16 cellular contexts compared by ENCODE assay signal in the genomic region with DNA sequence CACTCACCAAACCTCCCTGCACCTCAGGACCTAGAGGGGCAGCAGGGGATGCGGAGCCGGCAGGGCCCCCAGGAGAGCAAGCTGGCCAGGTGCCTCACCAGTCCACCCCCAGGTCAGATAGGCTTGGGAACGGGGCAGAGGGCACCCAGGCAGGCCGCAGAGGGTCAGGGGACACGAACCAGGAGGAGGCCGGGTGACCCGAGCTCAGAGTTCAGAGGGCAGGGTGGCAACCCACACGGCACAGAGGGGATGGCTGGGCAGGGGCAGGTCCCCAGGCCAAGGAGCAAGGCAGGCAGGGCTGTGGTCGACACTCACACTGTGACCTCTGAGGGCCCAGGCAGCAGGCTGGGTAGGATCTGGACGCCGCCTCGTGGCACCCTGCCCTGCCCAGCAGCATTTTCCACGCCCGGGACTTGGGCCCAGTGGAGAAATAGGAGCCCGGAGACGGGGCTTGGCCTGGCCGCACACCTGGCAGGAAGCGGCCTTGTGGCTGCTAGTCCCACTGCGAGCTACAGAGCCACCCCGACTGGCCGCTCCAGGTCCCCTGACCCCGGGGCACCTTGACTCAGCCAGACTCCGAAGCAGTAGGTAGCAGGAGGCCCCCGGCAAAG. TPM values are rescaled to one million over a fixed set of nuclear protein-coding genes. Genes with fewer than 3 reads are reported as not detected.
A peak's percentile ranks its signal among the peaks of the same experiment; 100 is the strongest.
DNase-seq lines count a peak whose midpoint lies in the region; ATAC-seq and TF ChIP-seq lines count a peak whose summit lies in the region.
"Had no signal": no experiment of that assay in that cellular context is flagged by ENCODE, and none has a peak within 500 bp of the region (broad histone marks: within the 10 kb centered on the region; RNA-seq: fewer than 3 reads in every experiment).

No MANE protein-coding gene starts in this region.

- DNase-seq in WERI-Rb-1: no peak
- no peak for DNase-seq in stimulated activated effector memory CD8-positive, alpha-beta T cell treated with anti-CD3 and anti-CD28 coated beads, Interleukin-12 subunit alpha, Interleukin-12 subunit beta, amount 100 ng/mL, for 72 hours (ENCODE audit: low spot score in 2 of 2)
- no peak for DNase-seq in NCI-H774 (lab: John Stamatoyannopoulos, UW)
- no peak for DNase-seq in NCI-H526 treated with DMSO at 0.1 percent for 48 hours (lab: John Stamatoyannopoulos, UW)
- DNase-seq in NCI-H524 treated with DMSO at 0.1 percent for 48 hours (lab: John Stamatoyannopoulos, UW): no peak
- no peak for DNase-seq in NK-92 treated with Interleukin-12 subunit alpha and Interleukin-12 subunit beta, amount 100 ng/mL, for 24 hours (lab: John Stamatoyannopoulos, UW)
- DNase-seq: Caco-2, foreskin melanocyte, NCI-H510A treated with DMSO at 0.1 percent for 48 hours, SJCRH30 had no signal

- H3K9me3 Mint-ChIP-seq in stimulated activated effector memory CD8-positive, alpha-beta T cell treated with anti-CD3 and anti-CD28 coated beads, Interleukin-12 subunit alpha, Interleukin-12 subunit beta, amount 100 ng/mL, for 72 hours: no peaks in the 10 kb centered on the region
- H3K9me3 Mint-ChIP-seq: activated T-cell treated with anti-CD3 and anti-CD28 coated beads, Interleukin-2, amount 50 U/mL, for 4 hours had no signal

- no peak for TF ChIP-seq RAD21 in liver (IDR thresholded peaks at IDR 0.05)

- no peaks in the 10 kb centered on the region for H3K36me3 Mint-ChIP-seq in stimulated activated effector memory CD8-positive, alpha-beta T cell treated with anti-CD3 and anti-CD28 coated beads, Interleukin-12 subunit alpha, Interleukin-12 subunit beta, amount 100 ng/mL, for 72 hours
- H3K36me3 Mint-ChIP-seq: activated naive CD8-positive, alpha-beta T cell had no signal

- 36% methylated on average over 24 of the region's 24 CpGs for WGBS in liver

- peak overlapping the region in 1 of 2 donors; percentile 60 for H3K9ac ChIP-seq in liver (ENCODE audit: low read depth in 1 of 2, low read length in 2 of 2)

- no peak overlapping the region for H3K4me3 Mint-ChIP-seq in stimulated activated effector memory CD8-positive, alpha-beta T cell treated with anti-CD3 and anti-CD28 coated beads, Interleukin-12 subunit alpha, Interleukin-12 subunit beta, amount 100 ng/mL, for 72 hours
- H3K4me3 Mint-ChIP-seq: activated naive CD8-positive, alpha-beta T cell; activated T-cell treated with anti-CD3 and anti-CD28 coated beads, Interleukin-2, amount 50 U/mL, for 4 hours had no signal

- no peaks in the 10 kb centered on the region for H3K9me3 ChIP-seq in HEK293 (ENCODE audit: control insufficient read depth, insufficient read depth, low read depth, low read length)
- no peaks in the 10 kb centered on the region for H3K9me3 ChIP-seq in WERI-Rb-1 (ENCODE audit: severe bottlenecking)
- H3K9me3 ChIP-seq in liver (ENCODE audit: control insufficient read depth in 4 of 4, low read length in 3 of 4): no peaks in the 10 kb centered on the region
- H3K9me3 ChIP-seq: Caco-2, prostate gland, SJCRH30 had no signal

- H3K4me3 ChIP-seq in HEK293 (ENCODE audit: low read depth, low read length) (no peak overlapping the region), WERI-Rb-1 (ENCODE audit: low read depth, low read length) (no peak overlapping the region), liver (ENCODE audit: low read depth in 1 of 3, low read length in 3 of 3) (no peak overlapping the region)
- H3K4me3 ChIP-seq: coronary artery, prostate gland, SJCRH30 had no signal

- POLR2A ChIA-PET in HEK293 (lab: Yijun Ruan, JAX): interaction anchor here (1.0 to 1.2 kb wide), 2 partner anchors 9 to 28 kb away, joined by 3 read pairs; no protein-coding TSS in a partner anchor

- TF ChIP-seq CTCF in HEK293 (tag by site-specific recombination; IDR thresholded peaks at IDR 0.05) (no peak), WERI-Rb-1 (IDR thresholded peaks at IDR 0.05; ENCODE audit: low read depth, low read length) (no peak), liver (IDR thresholded peaks at IDR 0.05; ENCODE audit: low read depth, low read length, missing input control) (no peak)

- no peak for ATAC-seq in stimulated activated effector memory CD8-positive, alpha-beta T cell treated with anti-CD3 and anti-CD28 coated beads, Interleukin-12 subunit alpha, Interleukin-12 subunit beta, amount 100 ng/mL, for 72 hours

- peaks cover 23% of the 10 kb centered on the region for H3K4me1 Mint-ChIP-seq in stimulated activated effector memory CD8-positive, alpha-beta T cell treated with anti-CD3 and anti-CD28 coated beads, Interleukin-12 subunit alpha, Interleukin-12 subunit beta, amount 100 ng/mL, for 72 hours

- H3K27ac Mint-ChIP-seq in stimulated activated effector memory CD8-positive, alpha-beta T cell treated with anti-CD3 and anti-CD28 coated beads, Interleukin-12 subunit alpha, Interleukin-12 subunit beta, amount 100 ng/mL, for 72 hours: peak overlapping the region; percentile 74
- H3K27ac Mint-ChIP-seq: activated naive CD8-positive, alpha-beta T cell had no signal

- peaks cover 7% of the 10 kb centered on the region for H3K4me1 ChIP-seq in HEK293 (ENCODE audit: control insufficient read depth, insufficient read depth, low read length)
- H3K4me1 ChIP-seq in liver (ENCODE audit: control insufficient read depth in 4 of 4, insufficient read depth in 4 of 4, low read length in 3 of 4): peaks cover 34 to 58% (median 53%) of the 10 kb centered on the region in 4 donors
- H3K4me1 ChIP-seq: SJCRH30 had no signal

- H3K27me3 ChIP-seq in WERI-Rb-1 (ENCODE audit: insufficient read depth, low read depth, severe bottlenecking): no peaks in the 10 kb centered on the region
- H3K27me3 ChIP-seq in liver (ENCODE audit: control insufficient read depth in 4 of 4, insufficient read depth in 4 of 4, low read length in 3 of 4): no peaks in the 10 kb centered on the region
- H3K27me3 ChIP-seq: SJCRH30 had no signal

- H3K27ac ChIP-seq in HEK293 (ENCODE audit: extremely low read depth, low read depth, low read length): no peak overlapping the region
- H3K27ac ChIP-seq in WERI-Rb-1: peak overlapping the region; percentile 42; the same call in 1 of the 2 replicates
- peak overlapping the region; percentile 9 to 67 for H3K27ac ChIP-seq in liver (ENCODE audit: low read depth in 1 of 2, low read length in 2 of 2)
- H3K27ac ChIP-seq: prostate gland, SJCRH30 had no signal

- CTCF ChIA-PET in HEK293 (lab: Yijun Ruan, JAX): interaction anchor here (0.6 kb wide), 2 partner anchors 63 to 231 kb away, joined by 3 to 4 read pairs; no protein-coding TSS in a partner anchor

- H3K36me3 ChIP-seq in HEK293 (ENCODE audit: control insufficient read depth in 2 of 2, insufficient read depth in 1 of 2, low read length in 2 of 2): peaks cover 0 to 57% of the 10 kb centered on the region in 2 experiments; a peak in 2 of 3 replicates
- H3K36me3 ChIP-seq in WERI-Rb-1: peaks cover 38% of the 10 kb centered on the region
- H3K36me3 ChIP-seq in liver (ENCODE audit: control insufficient read depth in 4 of 4, insufficient read depth in 3 of 4, low read depth in 1 of 4, low read length in 3 of 4): peaks cover 0 to 24% (median 7%) of the 10 kb centered on the region in 4 donors

TF ChIP-seq in HEK293, 187 proteins besides CTCF, POLR2A, EP300 and RAD21 (continues in another document):
- peak; percentile 73 for TF ChIP-seq BCL11B (tag by site-specific recombination; IDR thresholded peaks at IDR 0.05; ENCODE audit: low read depth)
- TF ChIP-seq, protein P1, sequence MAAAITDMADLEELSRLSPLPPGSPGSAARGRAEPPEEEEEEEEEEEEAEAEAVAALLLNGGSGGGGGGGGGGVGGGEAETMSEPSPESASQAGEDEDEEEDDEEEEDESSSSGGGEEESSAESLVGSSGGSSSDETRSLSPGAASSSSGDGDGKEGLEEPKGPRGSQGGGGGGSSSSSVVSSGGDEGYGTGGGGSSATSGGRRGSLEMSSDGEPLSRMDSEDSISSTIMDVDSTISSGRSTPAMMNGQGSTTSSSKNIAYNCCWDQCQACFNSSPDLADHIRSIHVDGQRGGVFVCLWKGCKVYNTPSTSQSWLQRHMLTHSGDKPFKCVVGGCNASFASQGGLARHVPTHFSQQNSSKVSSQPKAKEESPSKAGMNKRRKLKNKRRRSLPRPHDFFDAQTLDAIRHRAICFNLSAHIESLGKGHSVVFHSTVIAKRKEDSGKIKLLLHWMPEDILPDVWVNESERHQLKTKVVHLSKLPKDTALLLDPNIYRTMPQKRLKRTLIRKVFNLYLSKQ (tag by site-specific recombination; IDR thresholded peaks at IDR 0.05; ENCODE audit: borderline replicate concordance): no peak
- peak; percentile 47; the same call in 1 of the 2 replicates for TF ChIP-seq BCL11A (tag by site-specific recombination; IDR thresholded peaks at IDR 0.05; ENCODE audit: low read depth)
- no peak for TF ChIP-seq ZNF792 (tag by site-specific recombination; IDR thresholded peaks at IDR 0.05)
- TF ChIP-seq ZNF112 (tag by site-specific recombination; IDR thresholded peaks at IDR 0.05): no peak

TF ChIP-seq in liver, 16 proteins besides CTCF, POLR2A, EP300 and RAD21 (continues in another document):
- peak; percentile 89 to 92 for TF ChIP-seq RXRA (IDR thresholded peaks at IDR 0.05)
- peak in 1 of 2 donors; percentile 35 for TF ChIP-seq EGR1 (IDR thresholded peaks at IDR 0.05; ENCODE audit: low read depth in 2 of 2)
- TF ChIP-seq SP1 (IDR thresholded peaks at IDR 0.05): peak; percentile 65
- TF ChIP-seq, protein P2, sequence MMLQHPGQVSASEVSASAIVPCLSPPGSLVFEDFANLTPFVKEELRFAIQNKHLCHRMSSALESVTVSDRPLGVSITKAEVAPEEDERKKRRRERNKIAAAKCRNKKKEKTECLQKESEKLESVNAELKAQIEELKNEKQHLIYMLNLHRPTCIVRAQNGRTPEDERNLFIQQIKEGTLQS (IDR thresholded peaks at IDR 0.05): no peak
- TF ChIP-seq, protein P3, sequence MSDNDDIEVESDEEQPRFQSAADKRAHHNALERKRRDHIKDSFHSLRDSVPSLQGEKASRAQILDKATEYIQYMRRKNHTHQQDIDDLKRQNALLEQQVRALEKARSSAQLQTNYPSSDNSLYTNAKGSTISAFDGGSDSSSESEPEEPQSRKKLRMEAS (IDR thresholded peaks at IDR 0.05): no peak
- peak; percentile 97 to 99 for TF ChIP-seq HNF4A (conservative IDR thresholded peaks at IDR 0.05)
- peak in 1 of 2 donors; percentile 48 for TF ChIP-seq GABPA (IDR thresholded peaks at IDR 0.05 in 1 of 2, conservative IDR thresholded peaks at IDR 0.05 in 1 of 2)
- no peak for TF ChIP-seq JUND (IDR thresholded peaks at IDR 0.05)
- TF ChIP-seq NR2F2 (IDR thresholded peaks at IDR 0.05): peak; percentile 88
- peak; percentile 37 for TF ChIP-seq FOXA2 (IDR thresholded peaks at IDR 0.05)
- TF ChIP-seq HNF4G (IDR thresholded peaks at IDR 0.05): peak; percentile 71
- no peak for TF ChIP-seq FOXA1 (IDR thresholded peaks at IDR 0.05)

RNA-seq across cellular contexts. Expression of a gene that starts 5.3 kb away (rescaled TPM):
- 10 to 100 TPM; 20.4 to 41.2 TPM for total RNA-seq in liver
- polyA plus RNA-seq in liver: 10 to 100 TPM in 1 of 2 donors, 1 to 10 TPM in 1; 5.7 to 29.2 TPM

RNA-seq across cellular contexts. Expression of a gene that starts 12.8 kb away (rescaled TPM):
- under 1 TPM; 0.19 to 0.33 TPM for total RNA-seq in liver
- under 1 TPM in 1 of 2 donors, not detected in 1; 0.36 TPM for polyA plus RNA-seq in liver

RNA-seq across cellular contexts. Expression of a gene that starts 14.4 kb away (rescaled TPM):
- total RNA-seq in liver: 1 to 10 TPM; 3.2 to 5.3 TPM
- 1 to 10 TPM; 1.8 to 5.9 TPM for polyA plus RNA-seq in liver

RNA-seq across cellular contexts. Expression of a gene that starts 19.3 kb away (rescaled TPM):
- 10 to 100 TPM in 1 of 2 donors, 1 to 10 TPM in 1; 7.9 to 14.6 TPM for total RNA-seq in liver
- 10 to 100 TPM; 30.4 to 45.1 TPM for polyA plus RNA-seq in liver

RNA-seq across cellular contexts. Expression of a gene that starts 19.5 kb away (rescaled TPM):
- 10 to 100 TPM; 30.7 to 40.5 TPM for total RNA-seq in liver
- polyA plus RNA-seq in liver: 10 to 100 TPM; 26.3 to 38.3 TPM
